ENCODE assay signal across 8 cellular contexts in genomic region chr3:177197934-177198484, GRCh38. TPM values are rescaled to one million over a fixed set of nuclear protein-coding genes. Genes with fewer than 3 reads are reported as not detected.
DNase-seq lines count a peak whose midpoint lies in the region; ATAC-seq and TF ChIP-seq lines count a peak whose summit lies in the region.

No MANE protein-coding gene starts in this region.

- H3K9ac ChIP-seq in SK-N-SH (peak overlapping the region; percentile 70), fibroblast of lung (ENCODE audit: insufficient read depth, low read length) (peak overlapping the region; percentile 55)

- CTCF ChIA-PET in SK-N-SH (lab: Yijun Ruan, JAX), result interaction anchor here (0.8 to 2.3 kb wide), 7 partner anchors 9 to 1187 kb away, joined by 3 to 8 read pairs (median 5); no protein-coding TSS in a partner anchor

- peak overlapping the region; percentile 70 to 99 for H3K27ac ChIP-seq in SK-N-SH (ENCODE audit: low read depth in 2 of 2, low read length in 1 of 2)
- H3K27ac ChIP-seq in fibroblast of lung (ENCODE audit: insufficient read depth, low read length), result peak overlapping the region; percentile 56

- no peak for TF ChIP-seq POLR2A in GM18505 (IDR thresholded peaks at IDR 0.05; ENCODE audit: borderline replicate concordance, extremely low read depth, insufficient read depth, insufficient read length)

- H3K9me3 ChIP-seq in SK-N-SH (no peaks in the 10 kb centered on the region), fibroblast of lung (ENCODE audit: control insufficient read depth, insufficient read depth, low read depth, low read length) (no peaks in the 10 kb centered on the region)

- H3K36me3 ChIP-seq in SK-N-SH (replicated peaks in 1 of 2; ENCODE audit: control insufficient read depth in 1 of 2, insufficient read depth in 2 of 2, low read length in 1 of 2), result no peaks in the 10 kb centered on the region
- H3K36me3 ChIP-seq in fibroblast of lung (ENCODE audit: control insufficient read depth, insufficient read depth, low read length), result no peaks in the 10 kb centered on the region

- ATAC-seq in SK-N-SH treated with all-trans-retinoic acid at 6 μM for 48 hours (no peak; the same call in 2 of the 3 replicates), GM18505 (IDR thresholded peaks at IDR 0.05; ENCODE audit: unreplicated experiment) (no peak), GM18858 (IDR thresholded peaks at IDR 0.05; ENCODE audit: unreplicated experiment) (no peak), HG02798 (IDR thresholded peaks at IDR 0.05; ENCODE audit: poor library complexity, unreplicated experiment) (no peak)

- POLR2A ChIA-PET in SK-N-SH (lab: Yijun Ruan, JAX), result interaction anchor here (0.6 to 4.2 kb wide), 5 partner anchors 147 to 364 kb away, joined by 3 to 51 read pairs (median 13); no protein-coding TSS in a partner anchor

- in situ Hi-C loops in SK-MEL-5 (cut with HindIII; ENCODE audit: low pct_unique_long_range_greater_than_20kb, low sequenced_read_pairs), result no loop called here

- peak in 1 of 2 experiments; percentile 5; a peak in 1 of 4 replicates for TF ChIP-seq EP300 in SK-N-SH (IDR thresholded peaks at IDR 0.05; ENCODE audit: borderline replicate concordance in 1 of 2, low read depth in 1 of 2, low read length in 1 of 2)

- DNase-seq in SK-N-SH (no peak), SK-MEL-5 (ENCODE audit: low read depth, low spot score) (peak; percentile 20), fibroblast of lung (ENCODE audit: low read depth in 2 of 2) (no peak), retina (peak; percentile 66)

- 7% methylated on average over 23 of the region's 31 CpGs for WGBS in SK-N-SH (ENCODE audit: low lambda C conversion rate)

- H3K4me2 ChIP-seq in SK-N-SH (peak overlapping the region; percentile 81), fibroblast of lung (ENCODE audit: extremely low read depth, insufficient read depth, low read length) (peak overlapping the region; percentile 88)

- H4K20me1 ChIP-seq in SK-N-SH (ENCODE audit: insufficient read depth) (peaks cover 18% of the 10 kb centered on the region), fibroblast of lung (ENCODE audit: control insufficient read depth, extremely low read depth, insufficient read depth, low read length) (no peaks in the 10 kb centered on the region)

- peak overlapping the region; percentile 88 for H2AFZ ChIP-seq in SK-N-SH (ENCODE audit: low read depth)
- H2AFZ ChIP-seq in fibroblast of lung (ENCODE audit: low read length), result peak overlapping the region; percentile 50

- TF ChIP-seq RAD21 in SK-N-SH (IDR thresholded peaks at IDR 0.05; ENCODE audit: low read length), result no peak

- H3F3A ChIP-seq in SK-N-SH (replicated peaks; ENCODE audit: insufficient read depth), result peaks cover 11% of the 10 kb centered on the region

- TF ChIP-seq CTCF in SK-N-SH (IDR thresholded peaks at IDR 0.05) (no peak), fibroblast of lung (conservative IDR thresholded peaks at IDR 0.05 in 1 of 2, IDR thresholded peaks at IDR 0.05 in 1 of 2; ENCODE audit: low read depth in 1 of 2, low read length in 2 of 2) (no peak)

- H3K79me2 ChIP-seq in SK-N-SH (ENCODE audit: insufficient read depth) (peaks cover 37% of the 10 kb centered on the region), fibroblast of lung (ENCODE audit: control insufficient read depth, insufficient read depth, low read length) (peaks cover 38% of the 10 kb centered on the region)

- H3K4me1 ChIP-seq in SK-N-SH (ENCODE audit: control insufficient read depth in 1 of 2, insufficient read depth in 2 of 2, low read depth in 1 of 2, low read length in 1 of 2) (peaks cover 6 to 8% of the 10 kb centered on the region in 2 experiments; a peak in 3 of 4 replicates), fibroblast of lung (ENCODE audit: control insufficient read depth, extremely low read depth, insufficient read depth, low read length) (peaks cover 2% of the 10 kb centered on the region)

- H3K27me3 ChIP-seq in SK-N-SH (ENCODE audit: insufficient read depth), result no peaks in the 10 kb centered on the region
- no peaks in the 10 kb centered on the region for H3K27me3 ChIP-seq in fibroblast of lung (ENCODE audit: control insufficient read depth, insufficient read depth, low read length)

- H3K9me2 ChIP-seq in SK-N-SH, result no peaks in the 10 kb centered on the region

- H3K4me3 ChIP-seq in SK-N-SH (ENCODE audit: low read depth in 2 of 2, low read length in 1 of 2), result peak overlapping the region; percentile 60 to 85
- H3K4me3 ChIP-seq in fibroblast of lung (replicated peaks in 1 of 4; ENCODE audit: control extremely low read depth in 1 of 4, insufficient read depth in 1 of 4, low read depth in 3 of 4, low read length in 4 of 4), result peak overlapping the region; percentile 49 to 72 (median 55)

TF ChIP-seq in SK-N-SH, 30 proteins besides CTCF, POLR2A, EP300 and RAD21 (continues in another document):
- TF ChIP-seq, protein P1, sequence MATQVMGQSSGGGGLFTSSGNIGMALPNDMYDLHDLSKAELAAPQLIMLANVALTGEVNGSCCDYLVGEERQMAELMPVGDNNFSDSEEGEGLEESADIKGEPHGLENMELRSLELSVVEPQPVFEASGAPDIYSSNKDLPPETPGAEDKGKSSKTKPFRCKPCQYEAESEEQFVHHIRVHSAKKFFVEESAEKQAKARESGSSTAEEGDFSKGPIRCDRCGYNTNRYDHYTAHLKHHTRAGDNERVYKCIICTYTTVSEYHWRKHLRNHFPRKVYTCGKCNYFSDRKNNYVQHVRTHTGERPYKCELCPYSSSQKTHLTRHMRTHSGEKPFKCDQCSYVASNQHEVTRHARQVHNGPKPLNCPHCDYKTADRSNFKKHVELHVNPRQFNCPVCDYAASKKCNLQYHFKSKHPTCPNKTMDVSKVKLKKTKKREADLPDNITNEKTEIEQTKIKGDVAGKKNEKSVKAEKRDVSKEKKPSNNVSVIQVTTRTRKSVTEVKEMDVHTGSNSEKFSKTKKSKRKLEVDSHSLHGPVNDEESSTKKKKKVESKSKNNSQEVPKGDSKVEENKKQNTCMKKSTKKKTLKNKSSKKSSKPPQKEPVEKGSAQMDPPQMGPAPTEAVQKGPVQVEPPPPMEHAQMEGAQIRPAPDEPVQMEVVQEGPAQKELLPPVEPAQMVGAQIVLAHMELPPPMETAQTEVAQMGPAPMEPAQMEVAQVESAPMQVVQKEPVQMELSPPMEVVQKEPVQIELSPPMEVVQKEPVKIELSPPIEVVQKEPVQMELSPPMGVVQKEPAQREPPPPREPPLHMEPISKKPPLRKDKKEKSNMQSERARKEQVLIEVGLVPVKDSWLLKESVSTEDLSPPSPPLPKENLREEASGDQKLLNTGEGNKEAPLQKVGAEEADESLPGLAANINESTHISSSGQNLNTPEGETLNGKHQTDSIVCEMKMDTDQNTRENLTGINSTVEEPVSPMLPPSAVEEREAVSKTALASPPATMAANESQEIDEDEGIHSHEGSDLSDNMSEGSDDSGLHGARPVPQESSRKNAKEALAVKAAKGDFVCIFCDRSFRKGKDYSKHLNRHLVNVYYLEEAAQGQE (IDR thresholded peaks at IDR 0.05; ENCODE audit: low read depth, low read length), result no peak
- TF ChIP-seq FOXM1 (IDR thresholded peaks at IDR 0.05; ENCODE audit: low read depth) (peak; percentile 11; the same call in 1 of the 2 replicates), GABPA (IDR thresholded peaks at IDR 0.05; ENCODE audit: low read depth) (no peak), TCF12 (IDR thresholded peaks at IDR 0.05) (no peak), TAF1 (IDR thresholded peaks at IDR 0.05; ENCODE audit: borderline replicate concordance, low read depth, low read length) (0 out of 2 replicates have a peak, but pooled peaks have one; percentile 5), YY1 (IDR thresholded peaks at IDR 0.05; ENCODE audit: low read depth) (no peak)

TF ChIP-seq in SK-N-SH treated with all-trans-retinoic acid at 6 μM for 48 hours, 23 proteins besides CTCF, POLR2A, EP300 and RAD21 (continues in another document):
- no peak for TF ChIP-seq GLIS3 (CRISPR knock-in tag; IDR thresholded peaks at IDR 0.05)
- TF ChIP-seq ZFP30 (CRISPR knock-in tag; IDR thresholded peaks at IDR 0.05), result no peak
- no peak for TF ChIP-seq TSHZ2 (CRISPR knock-in tag; IDR thresholded peaks at IDR 0.05)

RNA-seq across cellular contexts. Expression of gene TBL1XR1, which starts 0.7 kb away (rescaled TPM):
- polyA plus RNA-seq in SK-N-SH (2012; rRNA removed) (16.7 and 20.9 TPM in 2 replicates), fibroblast of lung (93.7 and 115 TPM in 2 replicates)
- 18.9 and 19.1 TPM in 2 replicates for polyA plus RNA-seq in SK-N-SH (2012; cell fraction: cytosol; rRNA removed)
- polyA plus RNA-seq in SK-N-SH (2012; cell fraction: nucleus; rRNA removed), result 19.8 and 38.8 TPM in 2 replicates
- total RNA-seq in SK-MEL-5 (2014; rRNA removed; shearing (Covaris generic)), result 87.3 and 95.8 TPM in 2 replicates
- 33.4 and 47.4 TPM in 2 replicates for polyA plus RNA-seq in SK-MEL-5 (2015; cell fraction: cytosol; rRNA removed)
- polyA plus RNA-seq in SK-MEL-5 (2015; cell fraction: nucleus; rRNA removed), result 59.5 and 74.6 TPM in 2 replicates
- 369 and 505 TPM in 2 replicates for total RNA-seq in fibroblast of lung
- 76.6 and 84.8 TPM in 2 replicates for polyA plus RNA-seq in fibroblast of lung (2012)
- 211 TPM in 2 replicates for polyA minus RNA-seq in fibroblast of lung (ENCODE audit: low replicate concordance)

Comparison
In these comparisons a context has a peak if more than half of its experiments do, and no peak if none do; other contexts are left out.
1. DNase-seq: peak in SK-MEL-5 (single experiment) and retina (single experiment); none in SK-N-SH (single experiment) and fibroblast of lung (0 of 2).